ENCODE assay signal across 8 cellular contexts in the genomic region with DNA sequence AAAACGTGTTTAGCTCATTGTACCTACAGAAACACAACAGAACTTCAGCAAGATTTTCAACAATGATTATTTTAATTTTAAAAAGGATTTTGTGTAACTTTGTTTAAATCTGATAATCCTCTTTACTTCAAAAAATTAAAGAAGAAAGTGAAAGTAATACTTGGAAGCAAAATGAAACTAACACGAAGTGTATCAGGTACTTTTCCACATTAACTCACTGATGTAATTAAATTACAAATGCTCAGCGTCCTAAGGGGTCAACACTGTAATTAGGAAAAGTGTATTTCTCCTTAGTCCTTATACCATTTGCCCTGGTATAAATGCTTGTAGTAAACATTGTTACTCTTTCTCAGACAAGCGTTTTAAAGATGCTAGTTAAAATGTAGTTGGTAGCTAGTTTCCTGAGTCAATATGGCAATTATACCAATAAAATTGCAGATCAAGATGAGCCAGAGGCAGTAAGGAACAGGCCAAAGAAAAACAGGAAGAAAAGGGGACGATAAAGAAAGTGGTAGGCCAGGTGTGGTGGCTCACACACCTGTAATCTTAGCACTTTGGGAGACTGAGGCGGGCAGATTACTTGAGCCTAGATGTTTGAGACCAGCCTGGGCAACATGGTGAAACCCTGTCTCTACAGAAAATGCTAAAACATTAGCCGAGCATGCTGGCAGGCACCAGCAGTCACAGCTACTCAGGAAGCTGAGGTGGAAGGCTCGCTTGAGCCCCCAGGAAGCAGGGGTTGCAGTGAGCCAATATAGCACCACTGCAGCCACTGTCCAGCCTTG.
DNase-seq lines count a peak whose midpoint lies in the region; ATAC-seq and TF ChIP-seq lines count a peak whose summit lies in the region.

No MANE protein-coding gene starts in this region.

- TF ChIP-seq EP300 in upper lobe of left lung (IDR thresholded peaks at IDR 0.05): no peak

- DNase-seq in T-helper 2 cell treated with Interferon-gamma antibody and Interleukin-4, amounts not matched to agents 5 μg/mL and 100 μg/mL, for 36 hours (ENCODE audit: low spot score): no peak
- DNase-seq in kidney epithelial cell (ENCODE audit: low read depth) (no peak), upper lobe of left lung (no peak), HK-2 (ENCODE audit: unreplicated experiment) (no peak)
- no peak for DNase-seq in stimulated activated CD4-positive, alpha-beta T cell treated with anti-CD3 and anti-CD28 coated beads, Interleukin-1b, Interleukin-23, amount 100 ng/mL, for 48 hours
- no peak for DNase-seq in stimulated activated naive CD4-positive, alpha-beta T cell treated with Interleukin-2 at 50 U/mL for 16 hours (lab: John Stamatoyannopoulos, UW)

- no peaks in the 10 kb centered on the region for H3K36me3 ChIP-seq in kidney epithelial cell (ENCODE audit: control insufficient read depth, insufficient read depth, low read length)
- H3K36me3 ChIP-seq in upper lobe of left lung: no peaks in the 10 kb centered on the region

- no peaks in the 10 kb centered on the region for H3K27me3 ChIP-seq in kidney epithelial cell (ENCODE audit: control insufficient read depth, insufficient read depth, low read length)
- H3K27me3 ChIP-seq in upper lobe of left lung: no peaks in the 10 kb centered on the region

- no peaks in the 10 kb centered on the region for H3K9me3 Mint-ChIP-seq in T-helper 2 cell treated with Interferon-gamma antibody and Interleukin-4, amounts not matched to agents 5 μg/mL and 100 μg/mL, for 36 hours

- peak overlapping the region; percentile 13 for H3K4me3 ChIP-seq in kidney epithelial cell (ENCODE audit: low read depth, low read length)
- peak overlapping the region; percentile 3 to 44 (median 28) for H3K4me3 ChIP-seq in upper lobe of left lung

- ATAC-seq in GM18858 (IDR thresholded peaks at IDR 0.05; ENCODE audit: unreplicated experiment) (peak; percentile 38), HG02798 (IDR thresholded peaks at IDR 0.05; ENCODE audit: poor library complexity, unreplicated experiment) (peak; percentile 46), upper lobe of left lung (ENCODE audit: low FRiP score in 2 of 2) (peak in 1 of 2 donors; percentile 29)

- WGBS in upper lobe of left lung, 2 donors: 22 to 23% methylated on average over 8 of the region's 8 CpGs

- no peaks in the 10 kb centered on the region for H3K36me3 Mint-ChIP-seq in T-helper 2 cell treated with Interferon-gamma antibody and Interleukin-4, amounts not matched to agents 5 μg/mL and 100 μg/mL, for 36 hours (ENCODE audit: low read depth)

- H3K4me3 Mint-ChIP-seq in T-helper 2 cell treated with Interferon-gamma antibody and Interleukin-4, amounts not matched to agents 5 μg/mL and 100 μg/mL, for 36 hours: peak overlapping the region; percentile 75

- H3K27ac Mint-ChIP-seq in T-helper 2 cell treated with Interferon-gamma antibody and Interleukin-4, amounts not matched to agents 5 μg/mL and 100 μg/mL, for 36 hours: peak overlapping the region; percentile 97

- H3K4me1 Mint-ChIP-seq in T-helper 2 cell treated with Interferon-gamma antibody and Interleukin-4, amounts not matched to agents 5 μg/mL and 100 μg/mL, for 36 hours (ENCODE audit: low read depth): peaks cover 17% of the 10 kb centered on the region

- no peaks in the 10 kb centered on the region for H3K9me3 ChIP-seq in upper lobe of left lung

- H3K4me1 ChIP-seq in upper lobe of left lung: peaks cover 4 to 13% (median 6%) of the 10 kb centered on the region in 4 donors

- peak overlapping the region; percentile 67 to 76 (median 73) for H3K27ac ChIP-seq in upper lobe of left lung

- no peaks in the 10 kb centered on the region for H3K27me3 Mint-ChIP-seq in T-helper 2 cell treated with Interferon-gamma antibody and Interleukin-4, amounts not matched to agents 5 μg/mL and 100 μg/mL, for 36 hours (ENCODE audit: low read depth)

- no peak for TF ChIP-seq POLR2A in upper lobe of left lung (IDR thresholded peaks at IDR 0.05)

- TF ChIP-seq CTCF in kidney epithelial cell (IDR thresholded peaks at IDR 0.05; ENCODE audit: insufficient read depth, low read length, poor library complexity, severe bottlenecking): no peak
- no peak for TF ChIP-seq CTCF in upper lobe of left lung (IDR thresholded peaks at IDR 0.05)
